Comparison of ENCODE assay signal across 26 cellular contexts in genomic region chr19:44005968-44006367, GRCh38. TPM values are rescaled to one million over a fixed set of nuclear protein-coding genes. Genes with fewer than 3 reads are reported as not detected.
DNase-seq lines count a peak whose midpoint lies in the region; ATAC-seq and TF ChIP-seq lines count a peak whose summit lies in the region.
"Had no signal": no experiment of that assay in that cellular context is flagged by ENCODE, and none has a peak within 500 bp of the region (broad histone marks: within the 10 kb centered on the region; RNA-seq: fewer than 3 reads in every experiment).

No MANE protein-coding gene starts in this region.

- H3K27ac ChIP-seq in breast epithelium = no peak overlapping the region
- H3K27ac ChIP-seq: dorsolateral prefrontal cortex, epithelial cell of prostate, neural progenitor cell, prostate gland, SJSA1, upper lobe of right lung, VCaP had no signal

- CTCF ChIA-PET in MCF 10A (lab: Yijun Ruan, JAX) = no interaction called here

- H3K27me3 Mint-ChIP-seq in MCF 10A (ENCODE audit: insufficient read depth, unreplicated experiment) (no peaks in the 10 kb centered on the region), type B pancreatic cell (peaks cover 3% of the 10 kb centered on the region)

- no peak for ATAC-seq in HG02938 (IDR thresholded peaks at IDR 0.05; ENCODE audit: unreplicated experiment)
- ATAC-seq: left lobe of liver, Panc1, upper lobe of right lung had no signal

- H3K27me3 ChIP-seq in breast epithelium = no peaks in the 10 kb centered on the region
- H3K27me3 ChIP-seq in H7 (ENCODE audit: control insufficient read depth, insufficient read depth, low read length) = no peaks in the 10 kb centered on the region; the same call in 1 of the 2 replicates
- H3K27me3 ChIP-seq: neural progenitor cell, SJSA1, upper lobe of right lung had no signal

- no TSS peak for BruUV-seq in MCF 10A (replicated peaks; lab: Mats Ljungman, UMichigan)

- TF ChIP-seq POLR2A in breast epithelium (IDR thresholded peaks at IDR 0.05) = no peak

- H3K36me3 ChIP-seq in breast epithelium (peaks cover 28% of the 10 kb centered on the region), H7 (replicated peaks; ENCODE audit: control insufficient read depth, insufficient read depth, low read length) (peaks cover 13% of the 10 kb centered on the region)

- no peak for TF ChIP-seq CTCF in MCF 10A (IDR thresholded peaks at IDR 0.05; ENCODE audit: unreplicated experiment)
- no peak for TF ChIP-seq CTCF in breast epithelium (IDR thresholded peaks at IDR 0.05)
- no peak for TF ChIP-seq CTCF in fibroblast of mammary gland (conservative IDR thresholded peaks at IDR 0.05; ENCODE audit: control insufficient read depth, insufficient read depth, low read depth, low read length)
- no peak for TF ChIP-seq CTCF in type B pancreatic cell (conservative IDR thresholded peaks at IDR 0.05)
- no peak for TF ChIP-seq CTCF in GM13976 (IDR thresholded peaks at IDR 0.05; ENCODE audit: borderline replicate concordance, control extremely low read depth, extremely low read depth, insufficient read depth, missing control alignments)

- in situ Hi-C loops in GM13976 (cut with MboI; ENCODE audit: low sequenced_read_pairs, unreplicated experiment) = no loop called here

- DNase-seq in MCF 10A (ENCODE audit: unreplicated experiment) (peak; percentile 17), breast epithelium (ENCODE audit: low spot score in 2 of 2) (no peak), SIG-M5 treated with dmso at 0.1 percent for 504 hours (lab: John Stamatoyannopoulos, UW; ENCODE audit: unreplicated experiment) (peak; percentile 58), fibroblast of mammary gland (ENCODE audit: low read depth) (peak; percentile 64), type B pancreatic cell (ENCODE audit: extremely low spot score, unreplicated experiment) (no peak), GM13976 (ENCODE audit: low spot score) (no peak), H7 (no peak)
- DNase-seq: activated CD8-positive, alpha-beta memory T cell treated with anti-CD3 and anti-CD28 coated beads, Interleukin-2, amount 50 U/mL, for 48 hours; activated effector memory CD4-positive, alpha-beta T cell treated with Interleukin-2 at 50 U/mL for 16 hours; amniotic stem cell; dorsolateral prefrontal cortex; EL; MM.1S; NCI-H187; NCI-H226; stimulated activated CD4-positive, alpha-beta T cell treated with anti-CD3 and anti-CD28 coated beads, Interleukin-4, amount 100 ng/mL, for 4 hours; T-helper 2 cell; upper lobe of right lung had no signal

- no peak overlapping the region for H3K4me3 Mint-ChIP-seq in MCF 10A (ENCODE audit: unreplicated experiment)
- peak overlapping the region; percentile 28 for H3K4me3 Mint-ChIP-seq in type B pancreatic cell
- H3K4me3 Mint-ChIP-seq: neural progenitor cell had no signal

- intact Hi-C loops in MCF 10A (cut with micrococcal nuclease) = no loop called here
- intact Hi-C loops in breast epithelium (cut with DNase I; ENCODE audit: low total_unique reads) = loop anchor here (2.0 kb wide), 1 partner anchor 55 kb away; the partner anchor contains the start of gene ZNF221

- H3K4me1 Mint-ChIP-seq in MCF 10A (ENCODE audit: insufficient read depth, unreplicated experiment) (peaks cover 14% of the 10 kb centered on the region), type B pancreatic cell (ENCODE audit: unreplicated experiment) (peaks cover 17% of the 10 kb centered on the region)

- POLR2A ChIA-PET in MCF 10A (lab: Yijun Ruan, JAX) = no interaction called here

- H3K36me3 Mint-ChIP-seq in MCF 10A (ENCODE audit: insufficient read depth, unreplicated experiment) = peaks cover 35% of the 10 kb centered on the region
- peaks cover 55% of the 10 kb centered on the region for H3K36me3 Mint-ChIP-seq in type B pancreatic cell

- H3K4me1 ChIP-seq in breast epithelium = peaks cover 0 to 6% of the 10 kb centered on the region in 2 donors
- H3K4me1 ChIP-seq: prostate gland had no signal

- H3K4me3 ChIP-seq in breast epithelium (no peak overlapping the region), fibroblast of mammary gland (ENCODE audit: control insufficient read depth, low read depth, low read length) (no peak overlapping the region), H7 (ENCODE audit: insufficient read depth, low read depth, low read length) (no peak overlapping the region)
- H3K4me3 ChIP-seq: dorsolateral prefrontal cortex, neural progenitor cell, prostate gland, SJSA1, upper lobe of right lung had no signal

- peaks cover 45 to 55% of the 10 kb centered on the region in 2 donors for H3K9me3 ChIP-seq in breast epithelium
- H3K9me3 ChIP-seq: prostate gland had no signal

- H3K9me3 Mint-ChIP-seq in MCF 10A (ENCODE audit: unreplicated experiment) (peaks cover 32% of the 10 kb centered on the region), type B pancreatic cell (peaks cover 18% of the 10 kb centered on the region)

- H3K27ac Mint-ChIP-seq in MCF 10A (ENCODE audit: low read depth, unreplicated experiment) (no peak overlapping the region), type B pancreatic cell (no peak overlapping the region)
- H3K27ac Mint-ChIP-seq: neural progenitor cell had no signal

RNA-seq across cellular contexts. Expression of gene ZNF230, which starts 3.2 kb away (rescaled TPM):
- total RNA-seq in MCF 10A (2022) = 2.9 and 4.0 TPM in 2 replicates
- 1 to 10 TPM; 3.0 to 8.3 (median 5.6) TPM for total RNA-seq in breast epithelium
- total RNA-seq in type B pancreatic cell (ENCODE audit: low replicate concordance) = 5.0 and 6.5 TPM in 2 replicates
- total RNA-seq in H7 (2014; rRNA removed; shearing (Covaris generic)) = 1.4 and 3.2 TPM in 2 replicates

RNA-seq across cellular contexts. Expression of gene ZNF222, which starts 19.2 kb away (rescaled TPM):
- total RNA-seq in MCF 10A (2022) (3.3 and 4.3 TPM in 2 replicates), breast epithelium (1 to 10 TPM; 1.8 to 3.8 (median 2.9) TPM), type B pancreatic cell (ENCODE audit: low replicate concordance) (6.7 and 7.9 TPM in 2 replicates)
- 1.8 and 4.3 TPM in 2 replicates for total RNA-seq in H7 (2014; rRNA removed; shearing (Covaris generic))

RNA-seq across cellular contexts. Expression of gene ZNF155, which starts 22.0 kb away (rescaled TPM):
- total RNA-seq in MCF 10A (2022) (4.2 and 6.7 TPM in 2 replicates), breast epithelium (10 to 100 TPM in 2 of 3 donors, 1 to 10 TPM in 1; 6.1 to 17.4 (median 15.1) TPM), type B pancreatic cell (ENCODE audit: low replicate concordance) (9.8 and 10.3 TPM in 2 replicates)
- total RNA-seq in H7 (2014; rRNA removed; shearing (Covaris generic)) = 7.6 and 9.7 TPM in 2 replicates

RNA-seq across cellular contexts. Expression of gene ZNF223, which starts 45.9 kb away (rescaled TPM):
- total RNA-seq in MCF 10A (2022) = 0.56 and 0.59 TPM in 2 replicates
- total RNA-seq in breast epithelium = 10 to 100 TPM in 1 of 3 donors, 1 to 10 TPM in 2; 2.6 to 12.3 (median 5.6) TPM
- 8.4 and 10.0 TPM in 2 replicates for total RNA-seq in type B pancreatic cell (ENCODE audit: low replicate concordance)
- total RNA-seq in H7 (2014; rRNA removed; shearing (Covaris generic)) = 3.5 and 8.1 TPM in 2 replicates

RNA-seq across cellular contexts. Expression of gene ZNF221, which starts 54.9 kb away (rescaled TPM):
- total RNA-seq in MCF 10A (2022) = 1.2 and 1.8 TPM in 2 replicates
- total RNA-seq in breast epithelium = 10 to 100 TPM in 1 of 3 donors, 1 to 10 TPM in 2; 4.5 to 11.7 (median 7.2) TPM
- 7.6 and 12.2 TPM in 2 replicates for total RNA-seq in type B pancreatic cell (ENCODE audit: low replicate concordance)
- 2.2 and 3.0 TPM in 2 replicates for total RNA-seq in H7 (2014; rRNA removed; shearing (Covaris generic))

Comparison
In these comparisons a context has a peak if more than half of its experiments do, and no peak if none do; other contexts are left out.
1. DNase-seq: peak in MCF 10A (single experiment), SIG-M5 treated with dmso at 0.1 percent for 504 hours (single experiment) and fibroblast of mammary gland (single experiment); none in breast epithelium (0 of 2), type B pancreatic cell (single experiment), GM13976 (single experiment) and H7 (single experiment).